ENCODE assay signal across 8 cellular contexts in genomic region chr17:59706900-59707181, GRCh38. TPM values are rescaled to one million over a fixed set of nuclear protein-coding genes. Genes with fewer than 3 reads are reported as not detected.
DNase-seq lines count a peak whose midpoint lies in the region; ATAC-seq and TF ChIP-seq lines count a peak whose summit lies in the region.

No MANE protein-coding gene starts in this region.

- no peak for ATAC-seq in HCT116
- ATAC-seq in gastroesophageal sphincter: no peak
- ATAC-seq in HG03097 (IDR thresholded peaks at IDR 0.05; ENCODE audit: low FRiP score, unreplicated experiment): no peak
- no peak for ATAC-seq in GM18873 (IDR thresholded peaks at IDR 0.05; ENCODE audit: low FRiP score, unreplicated experiment)

- POLR2A ChIA-PET in HCT116 (lab: Charles Lee): interaction anchor here (0.7 to 1.7 kb wide), 19 partner anchors 9 to 331 kb away, joined by 3 to 18 read pairs (median 5); partner anchors contain the start of gene RNFT1
- POLR2A ChIA-PET in activated CD4-positive, alpha-beta memory T cell treated with anti-CD3 and anti-CD28 coated beads for 36 hours (lab: Charles Lee): interaction anchor here (0.5 to 2.0 kb wide), 14 partner anchors 36 to 498 kb away, joined by 3 to 12 read pairs (median 5); partner anchors contain the start of genes CLTC and RPS6KB1

- H3K4me2 ChIP-seq in HCT116 (ENCODE audit: low read length): peak overlapping the region; percentile 79

- TF ChIP-seq POLR2A in HCT116 (IDR thresholded peaks at IDR 0.05; ENCODE audit: borderline replicate concordance, extremely low read depth, insufficient read depth, insufficient read length): no peak
- no peak for TF ChIP-seq POLR2A in gastroesophageal sphincter (IDR thresholded peaks at IDR 0.05)

- peaks cover 27% of the 10 kb centered on the region for H3K36me3 Mint-ChIP-seq in activated CD4-positive, alpha-beta memory T cell treated with anti-CD3 and anti-CD28 coated beads for 36 hours

- peaks cover 7 to 15% of the 10 kb centered on the region in 2 experiments; a peak in 2 of 4 replicates for H3K36me3 ChIP-seq in HCT116 (ENCODE audit: control insufficient read depth in 1 of 2, insufficient read depth in 2 of 2, low read length in 2 of 2)
- H3K36me3 ChIP-seq in gastroesophageal sphincter: peaks cover 0 to 10% of the 10 kb centered on the region in 2 donors

- H3K9me2 ChIP-seq in HCT116 (ENCODE audit: insufficient read depth): no peaks in the 10 kb centered on the region

- 0% methylated on average over 10 of the region's 14 CpGs; no CpG with 5 or more reads in 1 of the 2 donors for WGBS in gastroesophageal sphincter (ENCODE audit: low coverage in 1 of 2), 2 donors

- RAD21 ChIA-PET in HCT116 (lab: Charles Lee; ENCODE audit: low non-redundant PET in 1 of 2, low total read pairs in 2 of 2, uncharacterized antibody in 2 of 2, unreplicated experiment in 2 of 2): interaction anchor here in 1 of 2 experiments (1.0 to 1.1 kb wide), 2 partner anchors 88 to 152 kb away, joined by 3 read pairs; no protein-coding TSS in a partner anchor

- no peaks in the 10 kb centered on the region for H3K9me3 Mint-ChIP-seq in activated CD4-positive, alpha-beta memory T cell treated with anti-CD3 and anti-CD28 coated beads for 36 hours

- H3K27ac ChIP-seq in HCT116 (ENCODE audit: low read depth, low read length): peak overlapping the region; percentile 87
- H3K27ac ChIP-seq in gastroesophageal sphincter: peak overlapping the region; percentile 69 to 97 (median 94)

- H3K27me3 Mint-ChIP-seq in activated CD4-positive, alpha-beta memory T cell treated with anti-CD3 and anti-CD28 coated beads for 36 hours: no peaks in the 10 kb centered on the region

- TF ChIP-seq CTCF in HCT116 (IDR thresholded peaks at IDR 0.05 in 2 of 3, conservative IDR thresholded peaks at IDR 0.05 in 1 of 3; ENCODE audit: borderline replicate concordance in 1 of 3, insufficient read depth in 1 of 3, low read depth in 2 of 3, low read length in 2 of 3) (no peak), gastroesophageal sphincter (IDR thresholded peaks at IDR 0.05) (no peak), GM10266 (IDR thresholded peaks at IDR 0.05; ENCODE audit: control insufficient read depth, insufficient read depth, low read depth, missing control alignments) (no peak)

- peaks cover 48% of the 10 kb centered on the region for H4K20me1 ChIP-seq in HCT116 (ENCODE audit: insufficient read depth)

- peak overlapping the region; percentile 96 for H3K4me3 Mint-ChIP-seq in activated CD4-positive, alpha-beta memory T cell treated with anti-CD3 and anti-CD28 coated beads for 36 hours

- no peak for TF ChIP-seq EP300 in gastroesophageal sphincter (IDR thresholded peaks at IDR 0.05)

- H3K4me1 Mint-ChIP-seq in activated CD4-positive, alpha-beta memory T cell treated with anti-CD3 and anti-CD28 coated beads for 36 hours (ENCODE audit: low read depth): peaks cover 60% of the 10 kb centered on the region

- no peak for DNase-seq in HCT116 (ENCODE audit: low read depth, low spot score)
- peak; percentile 30 for DNase-seq in activated CD4-positive, alpha-beta memory T cell treated with anti-CD3 and anti-CD28 coated beads for 36 hours
- peak; percentile 29 for DNase-seq in stimulated activated CD4-positive, alpha-beta T cell treated with anti-CD3 and anti-CD28 coated beads, Interleukin-15, amount 100 ng/mL, for 24 hours
- DNase-seq in GM10266 (ENCODE audit: extremely low spot score): no peak
- DNase-seq in COLO829 (ENCODE audit: low spot score): no peak

- CTCF ChIA-PET in HCT116 (lab: Charles Lee): interaction anchor here (0.7 to 2.5 kb wide), 5 partner anchors 48 to 396 kb away, joined by 3 to 16 read pairs (median 4); no protein-coding TSS in a partner anchor
- CTCF ChIA-PET in activated CD4-positive, alpha-beta memory T cell treated with anti-CD3 and anti-CD28 coated beads for 36 hours (lab: Charles Lee): interaction anchor here (0.9 to 2.6 kb wide), 7 partner anchors 17 to 207 kb away, joined by 3 to 12 read pairs (median 3); no protein-coding TSS in a partner anchor

- H3K4me3 ChIP-seq in HCT116 (replicated peaks in 1 of 2; ENCODE audit: low read depth in 1 of 2, low read length in 2 of 2): peak overlapping the region; percentile 89 to 95
- peak overlapping the region; percentile 73 to 77 for H3K4me3 ChIP-seq in gastroesophageal sphincter

- H3K4me1 ChIP-seq in HCT116 (ENCODE audit: control insufficient read depth in 1 of 2, insufficient read depth in 2 of 2, low read length in 2 of 2): peaks cover 19 to 31% of the 10 kb centered on the region in 2 experiments; a peak in 3 of 4 replicates
- peaks cover 6 to 55% (median 16%) of the 10 kb centered on the region in 3 donors for H3K4me1 ChIP-seq in gastroesophageal sphincter

- peak overlapping the region; percentile 97 for H3K9ac ChIP-seq in HCT116 (ENCODE audit: low read length)

- H3K27ac Mint-ChIP-seq in activated CD4-positive, alpha-beta memory T cell treated with anti-CD3 and anti-CD28 coated beads for 36 hours: peak overlapping the region; percentile 93

- intact Hi-C loops in HCT116 (cut with micrococcal nuclease): no loop called here
- intact Hi-C loops in activated CD4-positive, alpha-beta memory T cell treated with anti-CD3 and anti-CD28 coated beads for 36 hours (cut with micrococcal nuclease): loop anchor here (1.0 to 5.0 kb wide), 3 partner anchors 79 to 140 kb away; partner anchors contain the start of genes CLTC and DHX40

- BruUV-seq in HCT116 (replicated peaks; lab: Mats Ljungman, UMichigan): TSS peak; percentile 75

- no peak overlapping the region for H2AFZ ChIP-seq in HCT116 (ENCODE audit: low read depth, low read length, poor library complexity, severe bottlenecking)

- no peaks in the 10 kb centered on the region for H3K9me3 ChIP-seq in HCT116 (ENCODE audit: control insufficient read depth in 1 of 2, insufficient read depth in 1 of 2, low read depth in 1 of 2, low read length in 2 of 2)
- no peaks in the 10 kb centered on the region for H3K9me3 ChIP-seq in gastroesophageal sphincter

- peaks cover 99% of the 10 kb centered on the region for H3K79me2 ChIP-seq in HCT116 (ENCODE audit: insufficient read depth, low read length)

- no peaks in the 10 kb centered on the region for H3K27me3 ChIP-seq in HCT116 (ENCODE audit: insufficient read depth, low read length)
- no peaks in the 10 kb centered on the region for H3K27me3 ChIP-seq in gastroesophageal sphincter

- TF ChIP-seq RAD21 in HCT116 (IDR thresholded peaks at IDR 0.05; ENCODE audit: low read depth): no peak

TF ChIP-seq in HCT116, 20 proteins besides CTCF, POLR2A, EP300 and RAD21 (continues in another document):
- TF ChIP-seq ATF3 (IDR thresholded peaks at IDR 0.05): no peak
- TF ChIP-seq REST (IDR thresholded peaks at IDR 0.05; ENCODE audit: low read depth): no peak
- peak; percentile 60 for TF ChIP-seq ZFX (IDR thresholded peaks at IDR 0.05)
- no peak for TF ChIP-seq MAX (IDR thresholded peaks at IDR 0.05)
- TF ChIP-seq ZNF274 (IDR thresholded peaks at IDR 0.05; ENCODE audit: low read depth, low read length): no peak
- TF ChIP-seq EGR1 (IDR thresholded peaks at IDR 0.05; ENCODE audit: low read depth): 0 out of 2 replicates have a peak, but pooled peaks have one; percentile 36
- TF ChIP-seq SRF (IDR thresholded peaks at IDR 0.05; ENCODE audit: low read depth): no peak
- TF ChIP-seq JUND (IDR thresholded peaks at IDR 0.05): no peak
- no peak for TF ChIP-seq CBX3 (IDR thresholded peaks at IDR 0.05; ENCODE audit: low read depth)
- no peak for TF ChIP-seq FOSL1 (IDR thresholded peaks at IDR 0.05; ENCODE audit: low read depth)
- TF ChIP-seq CEBPB (IDR thresholded peaks at IDR 0.05; ENCODE audit: low read depth): no peak
- TF ChIP-seq YY1 (IDR thresholded peaks at IDR 0.05; ENCODE audit: extremely low read depth, insufficient replicate concordance, low read depth, low read length): no peak
- no peak for TF ChIP-seq EZH2 (IDR thresholded peaks at IDR 0.05)

RNA-seq across cellular contexts. Expression of gene PTRH2, which starts 0.4 kb away (rescaled TPM):
- 59.6 TPM for total RNA-seq in HCT116 (2021; ENCODE audit: unreplicated experiment)
- polyA plus RNA-seq in HCT116 (2012): 66.3 and 70.0 TPM in 2 replicates
- total RNA-seq in activated CD4-positive, alpha-beta memory T cell treated with anti-CD3 and anti-CD28 coated beads for 36 hours: 10 to 100 TPM; 35.9 TPM
- 10 to 100 TPM; 16.6 to 26.0 (median 24.3) TPM for total RNA-seq in gastroesophageal sphincter

RNA-seq across cellular contexts. Expression of gene VMP1, which starts 0.6 kb away (rescaled TPM):
- total RNA-seq in HCT116 (2021; ENCODE audit: unreplicated experiment) (366 TPM), gastroesophageal sphincter (100 to 1,000 TPM in 1 of 4 donors, 10 to 100 TPM in 3; 50.8 to 175 (median 85.0) TPM)
- polyA plus RNA-seq in HCT116 (2012): 92.7 and 130 TPM in 2 replicates
- 100 to 1,000 TPM; 517 to 553 TPM for total RNA-seq in activated CD4-positive, alpha-beta memory T cell treated with anti-CD3 and anti-CD28 coated beads for 36 hours

Comparison
In these comparisons a context has a peak if more than half of its experiments do, and no peak if none do; other contexts are left out.
1. DNase-seq: peak in activated CD4-positive, alpha-beta memory T cell treated with anti-CD3 and anti-CD28 coated beads for 36 hours (single experiment) and stimulated activated CD4-positive, alpha-beta T cell treated with anti-CD3 and anti-CD28 coated beads, Interleukin-15, amount 100 ng/mL, for 24 hours (single experiment); none in HCT116 (single experiment), GM10266 (single experiment) and COLO829 (single experiment).